Comparison of ENCODE assay signal across 30 cellular contexts in genomic region chr3:153275514-153275913, GRCh38.
"Had no signal": no experiment of that assay in that cellular context is flagged by ENCODE, and none has a peak within 500 bp of the region (broad histone marks: within the 10 kb centered on the region; RNA-seq: fewer than 3 reads in every experiment).

No MANE protein-coding gene starts in this region.

- H3K4me1 ChIP-seq: parathyroid adenoma, psoas muscle, right lobe of liver, sigmoid colon, stomach, upper lobe of left lung, vagina had no signal

- FAIRE-seq: small intestine, urothelium cell line had no signal

- H3K4me3 ChIP-seq: ovary, psoas muscle, right lobe of liver, sigmoid colon, stomach, thoracic aorta, thyroid gland, tibial nerve, upper lobe of left lung, vagina had no signal

- H3K79me2 ChIP-seq: parathyroid adenoma had no signal

- H3K27ac Mint-ChIP-seq: natural killer cell treated with Interleukin-12 subunit alpha and Interleukin-12 subunit beta and Interleukin-15 and Interleukin-18, amount 100 ng/mL, for 72 hours; nephron progenitor cell; progenitor cell of endocrine pancreas; stimulated activated effector memory CD8-positive, alpha-beta T cell treated with anti-CD3 and anti-CD28 coated beads, Interleukin-12 subunit alpha, Interleukin-12 subunit beta, amount 100 ng/mL, for 72 hours; stimulated activated naive B cell treated with anti-CD40 and anti-IgM and Interleukin-4, amounts not matched to agents 10 μg/mL and 1 μg/mL and 100 μg/mL, for 72 hours; stimulated activated naive CD8-positive, alpha-beta T cell treated with anti-CD3 and anti-CD28 coated beads, Interleukin-15, Interleukin-2, amounts not matched to agents 100 ng/mL and 50 ng/mL, for 24 hours had no signal

- H3K36me3 Mint-ChIP-seq: natural killer cell treated with Interleukin-12 subunit alpha and Interleukin-12 subunit beta and Interleukin-15 and Interleukin-18, amount 100 ng/mL, for 72 hours; stimulated activated effector memory CD8-positive, alpha-beta T cell treated with anti-CD3 and anti-CD28 coated beads, Interleukin-12 subunit alpha, Interleukin-12 subunit beta, amount 100 ng/mL, for 72 hours; stimulated activated naive B cell treated with anti-CD40 and anti-IgM and Interleukin-4, amounts not matched to agents 10 μg/mL and 1 μg/mL and 100 μg/mL, for 72 hours had no signal

- H3K9me3 Mint-ChIP-seq: natural killer cell treated with Interleukin-12 subunit alpha and Interleukin-12 subunit beta and Interleukin-15 and Interleukin-18, amount 100 ng/mL, for 72 hours; nephron progenitor cell; neural crest cell; stimulated activated effector memory CD8-positive, alpha-beta T cell treated with anti-CD3 and anti-CD28 coated beads, Interleukin-12 subunit alpha, Interleukin-12 subunit beta, amount 100 ng/mL, for 72 hours; stimulated activated naive B cell treated with anti-CD40 and anti-IgM and Interleukin-4, amounts not matched to agents 10 μg/mL and 1 μg/mL and 100 μg/mL, for 72 hours; stimulated activated naive CD8-positive, alpha-beta T cell treated with anti-CD3 and anti-CD28 coated beads, Interleukin-15, Interleukin-2, amounts not matched to agents 100 ng/mL and 50 ng/mL, for 24 hours had no signal

- H3K9ac ChIP-seq: parathyroid adenoma had no signal

- H3K27me3 Mint-ChIP-seq: natural killer cell treated with Interleukin-12 subunit alpha and Interleukin-12 subunit beta and Interleukin-15 and Interleukin-18, amount 100 ng/mL, for 72 hours; stimulated activated naive B cell treated with anti-CD40 and anti-IgM and Interleukin-4, amounts not matched to agents 10 μg/mL and 1 μg/mL and 100 μg/mL, for 72 hours; stimulated activated naive CD8-positive, alpha-beta T cell treated with anti-CD3 and anti-CD28 coated beads, Interleukin-15, Interleukin-2, amounts not matched to agents 100 ng/mL and 50 ng/mL, for 24 hours had no signal

- H3K9me3 ChIP-seq: neutrophil, ovary, psoas muscle, right lobe of liver, sigmoid colon, stomach, thoracic aorta, thyroid gland, tibial nerve, upper lobe of left lung, vagina had no signal

- H3K4me1 Mint-ChIP-seq: nephron progenitor cell; neural crest cell; stimulated activated naive B cell treated with anti-CD40 and anti-IgM and Interleukin-4, amounts not matched to agents 10 μg/mL and 1 μg/mL and 100 μg/mL, for 72 hours had no signal

- H3K27me3 ChIP-seq: neutrophil, ovary, right lobe of liver, sigmoid colon, stomach, thyroid gland, tibial nerve, upper lobe of left lung, vagina had no signal

- DNase-seq: nephron progenitor cell; nucleus accumbens; ovary; posterior cingulate gyrus; psoas muscle; right cardiac atrium; right lobe of liver; sigmoid colon; small intestine; stimulated activated CD4-positive, alpha-beta T cell treated with anti-CD3 and anti-CD28 coated beads, Interleukin-15, amount 100 ng/mL, for 24 hours; stimulated activated CD4-positive, alpha-beta T cell treated with anti-CD3 and anti-CD28 coated beads, Interleukin-2, amount 100 ng/mL, for 24 hours; stimulated activated CD4-positive, alpha-beta T cell treated with anti-CD3 and anti-CD28 coated beads, Interleukin-2, amount 100 ng/mL, for 48 hours; stimulated activated CD4-positive, alpha-beta T cell treated with anti-CD3 and anti-CD28 coated beads, Interleukin-4, amount 100 ng/mL, for 24 hours; stimulated activated naive B cell treated with anti-CD40 and anti-IgM and Interleukin-4, amounts not matched to agents 10 μg/mL and 1 μg/mL and 100 μg/mL, for 72 hours; stimulated activated naive CD4-positive, alpha-beta T cell treated with Interleukin-2 at 50 U/mL for 16 hours; stomach; thyroid gland; trophoblast cell; upper lobe of left lung had no signal

- H3K4me3 Mint-ChIP-seq: natural killer cell treated with Interleukin-12 subunit alpha and Interleukin-12 subunit beta and Interleukin-15 and Interleukin-18, amount 100 ng/mL, for 72 hours; nephron progenitor cell; neural crest cell; stimulated activated effector memory CD8-positive, alpha-beta T cell treated with anti-CD3 and anti-CD28 coated beads, Interleukin-12 subunit alpha, Interleukin-12 subunit beta, amount 100 ng/mL, for 72 hours; stimulated activated naive B cell treated with anti-CD40 and anti-IgM and Interleukin-4, amounts not matched to agents 10 μg/mL and 1 μg/mL and 100 μg/mL, for 72 hours; stimulated activated naive CD8-positive, alpha-beta T cell treated with anti-CD3 and anti-CD28 coated beads, Interleukin-15, Interleukin-2, amounts not matched to agents 100 ng/mL and 50 ng/mL, for 24 hours had no signal

- ATAC-seq: natural killer cell treated with Interleukin-12 subunit alpha and Interleukin-12 subunit beta and Interleukin-15 and Interleukin-18, amount 100 ng/mL, for 72 hours; psoas muscle; right cardiac atrium; right lobe of liver; stimulated activated effector memory CD8-positive, alpha-beta T cell treated with anti-CD3 and anti-CD28 coated beads, Interleukin-12 subunit alpha, Interleukin-12 subunit beta, amount 100 ng/mL, for 72 hours; stimulated activated naive B cell treated with anti-CD40 and anti-IgM and Interleukin-4, amounts not matched to agents 10 μg/mL and 1 μg/mL and 100 μg/mL, for 72 hours had no signal

- H3K36me3 ChIP-seq: neutrophil, ovary, right lobe of liver, sigmoid colon, stomach, thoracic aorta, thyroid gland, tibial nerve, upper lobe of left lung, vagina had no signal

- H2AFZ ChIP-seq: parathyroid adenoma had no signal

- H3K27ac ChIP-seq: neutrophil, ovary, parathyroid adenoma, psoas muscle, right lobe of liver, sigmoid colon, stomach, thoracic aorta, thyroid gland, tibial nerve, upper lobe of left lung had no signal
